Comparison of ENCODE assay signal across 23 cellular contexts in the genomic region with DNA sequence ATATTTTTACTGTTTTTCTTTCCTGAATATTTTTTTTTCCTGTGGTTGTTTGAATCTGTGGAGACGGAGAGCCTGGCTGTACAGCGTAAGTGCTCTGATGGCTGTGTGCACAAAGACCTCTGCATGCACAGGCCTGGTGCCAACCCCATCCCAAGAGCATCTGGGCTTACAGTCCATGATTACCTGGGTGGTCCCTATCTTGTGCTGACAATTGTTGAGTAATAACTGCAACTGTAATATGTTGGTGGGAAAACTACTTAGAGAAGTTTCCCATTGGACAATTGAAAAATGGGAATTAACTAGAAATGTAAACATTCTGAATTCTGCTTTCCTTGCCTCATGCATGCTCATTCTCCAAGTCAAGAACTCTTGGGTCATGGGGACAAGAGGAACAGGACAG.
"Had no signal": no experiment of that assay in that cellular context is flagged by ENCODE, and none has a peak within 500 bp of the region (broad histone marks: within the 10 kb centered on the region; RNA-seq: fewer than 3 reads in every experiment).

No MANE protein-coding gene starts in this region.

- H3K4me1 ChIP-seq: gastroesophageal sphincter, heart left ventricle, prostate gland, tibial nerve, upper lobe of right lung, uterus had no signal

- H3K9me3 Mint-ChIP-seq: naive thymus-derived CD4-positive, alpha-beta T cell; nephron progenitor cell; stimulated activated naive B cell treated with anti-CD40 and anti-IgM and Interleukin-4, amounts not matched to agents 10 μg/mL and 1 μg/mL and 100 μg/mL, for 72 hours; stimulated activated naive CD8-positive, alpha-beta T cell treated with anti-CD3 and anti-CD28 coated beads, Interleukin-15, Interleukin-2, amounts not matched to agents 100 ng/mL and 50 ng/mL, for 24 hours had no signal

- H3K27ac ChIP-seq: dorsolateral prefrontal cortex, gastroesophageal sphincter, heart left ventricle, hepatocyte, prostate gland, thoracic aorta, tibial nerve, upper lobe of right lung, uterus had no signal

- H3K4me3 ChIP-seq: dorsolateral prefrontal cortex, gastroesophageal sphincter, heart left ventricle, hepatocyte, prostate gland, thoracic aorta, tibial nerve, upper lobe of right lung, uterus had no signal

- DNase-seq: dorsolateral prefrontal cortex; effector CD4-positive, alpha-beta T cell; heart left ventricle; kidney; mesenchymal stem cell; midbrain; naive thymus-derived CD4-positive, alpha-beta T cell; nephron progenitor cell; nucleus accumbens; right cardiac atrium; small intestine; stimulated activated CD4-positive, alpha-beta T cell treated with anti-CD3 and anti-CD28 coated beads, Interleukin-15, amount 100 ng/mL, for 24 hours; stimulated activated CD4-positive, alpha-beta T cell treated with anti-CD3 and anti-CD28 coated beads, Interleukin-2, amount 100 ng/mL, for 48 hours; stimulated activated naive B cell treated with anti-CD40 and anti-IgM and Interleukin-4, amounts not matched to agents 10 μg/mL and 1 μg/mL and 100 μg/mL, for 72 hours; upper lobe of right lung; uterus had no signal

- H3K4me3 Mint-ChIP-seq: naive thymus-derived CD4-positive, alpha-beta T cell; nephron progenitor cell; stimulated activated naive B cell treated with anti-CD40 and anti-IgM and Interleukin-4, amounts not matched to agents 10 μg/mL and 1 μg/mL and 100 μg/mL, for 72 hours; stimulated activated naive CD8-positive, alpha-beta T cell treated with anti-CD3 and anti-CD28 coated beads, Interleukin-15, Interleukin-2, amounts not matched to agents 100 ng/mL and 50 ng/mL, for 24 hours had no signal

- H3K9me3 ChIP-seq: gastroesophageal sphincter, heart left ventricle, prostate gland, thoracic aorta, tibial nerve, upper lobe of right lung, uterus had no signal

- H3K27ac Mint-ChIP-seq: naive thymus-derived CD4-positive, alpha-beta T cell; nephron progenitor cell; stimulated activated naive B cell treated with anti-CD40 and anti-IgM and Interleukin-4, amounts not matched to agents 10 μg/mL and 1 μg/mL and 100 μg/mL, for 72 hours; stimulated activated naive CD8-positive, alpha-beta T cell treated with anti-CD3 and anti-CD28 coated beads, Interleukin-15, Interleukin-2, amounts not matched to agents 100 ng/mL and 50 ng/mL, for 24 hours had no signal

- H3K36me3 Mint-ChIP-seq: naive thymus-derived CD4-positive, alpha-beta T cell had no signal

- H3K36me3 ChIP-seq: gastroesophageal sphincter, heart left ventricle, prostate gland, thoracic aorta, tibial nerve, upper lobe of right lung, uterus had no signal

- ATAC-seq: gastroesophageal sphincter; heart left ventricle; left lobe of liver; naive thymus-derived CD4-positive, alpha-beta T cell; right cardiac atrium; stimulated activated naive B cell treated with anti-CD40 and anti-IgM and Interleukin-4, amounts not matched to agents 10 μg/mL and 1 μg/mL and 100 μg/mL, for 72 hours; upper lobe of right lung had no signal

- H3K27me3 ChIP-seq: dorsolateral prefrontal cortex, hepatocyte, tibial nerve, upper lobe of right lung, uterus had no signal

- H3K27me3 Mint-ChIP-seq: stimulated activated naive CD8-positive, alpha-beta T cell treated with anti-CD3 and anti-CD28 coated beads, Interleukin-15, Interleukin-2, amounts not matched to agents 100 ng/mL and 50 ng/mL, for 24 hours had no signal
